Comparison of ENCODE assay signal across 18 cellular contexts in the genomic region with DNA sequence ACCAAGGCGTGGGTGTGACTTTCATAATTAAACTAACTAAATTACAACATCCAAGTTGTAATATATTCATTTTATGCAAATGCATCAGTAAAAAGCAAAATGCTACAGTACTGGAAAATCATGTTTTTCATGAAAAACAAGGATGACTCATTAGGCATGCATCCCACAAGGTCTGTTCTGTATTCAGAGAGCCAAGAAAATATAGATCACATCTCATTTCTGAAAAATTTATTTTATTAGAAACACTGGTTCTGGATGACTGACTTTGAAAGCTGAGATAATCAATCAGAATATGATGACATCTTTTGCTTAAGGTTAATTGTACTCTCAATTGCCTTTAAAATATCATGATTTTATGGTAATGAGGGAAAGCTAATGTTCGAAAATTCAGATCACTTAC.
"Had no signal": no experiment of that assay in that cellular context is flagged by ENCODE, and none has a peak within 500 bp of the region (broad histone marks: within the 10 kb centered on the region; RNA-seq: fewer than 3 reads in every experiment).

No MANE protein-coding gene starts in this region.

- H3K27ac ChIP-seq: esophagus squamous epithelium, heart left ventricle, tibial nerve, uterus had no signal

- H3K4me3 ChIP-seq: esophagus squamous epithelium, heart left ventricle, tibial nerve, uterus had no signal

- H3K4me1 ChIP-seq: heart left ventricle, uterus had no signal

- DNase-seq: activated B cell treated with CpG ODN at 0.5 μM for 24 hours; activated CD4-positive, alpha-beta memory T cell treated with anti-CD3 and anti-CD28 coated beads for 36 hours; activated CD4-positive, alpha-beta T cell treated with anti-CD3 and anti-CD28 coated beads for 4 hours; activated naive CD4-positive, alpha-beta T cell; activated naive CD8-positive, alpha-beta T cell treated with anti-CD3 and anti-CD28 coated beads, Interleukin-2, amount 10 ng/mL, durations not matched to agents 7 days and 5 days; effector memory CD4-positive, alpha-beta T cell; esophagus squamous epithelium; foreskin melanocyte; heart left ventricle; left ventricle myocardium superior; stimulated activated CD4-positive, alpha-beta T cell treated with anti-CD3 and anti-CD28 coated beads, Interleukin-12 subunit alpha, Interleukin-12 subunit beta, amount 100 ng/mL, for 4 hours; stimulated activated CD4-positive, alpha-beta T cell treated with anti-CD3 and anti-CD28 coated beads, Interleukin-1b, Interleukin-23, amount 100 ng/mL, for 48 hours; stimulated activated CD8-positive, alpha-beta memory T cell treated with anti-CD3 and anti-CD28 coated beads, Interleukin-4, amount 100 ng/mL, for 48 hours; stimulated activated naive CD4-positive, alpha-beta T cell; substantia nigra; uterus had no signal

- H3K36me3 ChIP-seq: esophagus squamous epithelium, heart left ventricle, tibial nerve, uterus had no signal

- H3K27me3 ChIP-seq: esophagus squamous epithelium, heart left ventricle, tibial nerve, uterus had no signal

- H3K9me3 ChIP-seq: esophagus squamous epithelium, heart left ventricle, tibial nerve, uterus had no signal

- ATAC-seq: activated T-helper 17 cell treated with anti-CD3 and anti-CD28 coated beads, Interleukin-2, amount 50 U/mL, for 72 hours; heart left ventricle; left ventricle myocardium superior had no signal
